Comparison of ENCODE assay signal across 1 cellular context in genomic region chrX:153879741-153880439, GRCh38.
TF ChIP-seq lines count a peak whose summit lies in the region.

No MANE protein-coding gene starts in this region.

TF ChIP-seq in WTC11, 78 proteins besides CTCF, POLR2A, EP300 and RAD21 (continued from another document):
- TF ChIP-seq STAT6 (CRISPR knock-in tag; conservative IDR thresholded peaks at IDR 0.05; ENCODE audit: low read depth) (no peak), NFATC4 (CRISPR knock-in tag; IDR thresholded peaks at IDR 0.05) (no peak), ZNF138 (CRISPR knock-in tag; conservative IDR thresholded peaks at IDR 0.05) (no peak), ATF6 (CRISPR knock-in tag; IDR thresholded peaks at IDR 0.05) (no peak), AFF4 (CRISPR knock-in tag; IDR thresholded peaks at IDR 0.05; ENCODE audit: borderline replicate concordance) (no peak), PRRX2 (CRISPR knock-in tag; IDR thresholded peaks at IDR 0.05) (no peak), ZNF121 (CRISPR knock-in tag; IDR thresholded peaks at IDR 0.05) (no peak), ESRRA (CRISPR knock-in tag; IDR thresholded peaks at IDR 0.05; ENCODE audit: borderline replicate concordance) (no peak), TP53 (CRISPR knock-in tag; IDR thresholded peaks at IDR 0.05) (no peak)
TF ChIP-seq in WTC11: peak in this region for 0.
